ENCODE assay signal across 35 cellular contexts in the genomic region with DNA sequence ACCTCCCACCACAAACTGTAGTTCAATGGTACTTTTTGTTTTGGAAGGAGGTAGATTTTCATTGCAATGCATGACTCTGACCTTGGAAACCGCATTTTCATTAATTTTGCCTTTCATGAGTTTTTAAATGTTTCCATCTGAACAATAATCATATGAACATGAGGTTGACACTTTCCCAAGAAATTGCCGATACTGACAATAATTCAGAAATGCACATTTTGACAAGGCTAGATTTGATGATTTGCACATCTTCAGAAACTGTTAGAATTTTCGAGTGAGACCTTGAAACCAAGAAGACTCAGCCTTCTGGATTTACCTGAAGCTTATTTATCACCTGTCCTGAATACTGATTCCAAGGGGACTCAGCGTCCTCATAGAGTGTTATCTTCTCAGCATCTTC.
"Had no signal": no experiment of that assay in that cellular context is flagged by ENCODE, and none has a peak within 500 bp of the region (broad histone marks: within the 10 kb centered on the region; RNA-seq: fewer than 3 reads in every experiment).

No MANE protein-coding gene starts in this region.

- DNase-seq: MG63, MM.1S, MV-4-11, NCI-H1048, NCI-H1092, NCI-H1092 treated with DMSO at 0.1 percent for 48 hours, NCI-H1105, NCI-H1105 treated with DMSO at 0.1 percent for 48 hours, NCI-H1417, NCI-H1417 treated with DMSO at 0.1 percent for 48 hours, NCI-H1436, NCI-H1436 treated with DMSO at 0.1 percent for 48 hours, NCI-H146, NCI-H1694, NCI-H1694 treated with DMSO at 0.1 percent for 48 hours, NCI-H187, NCI-H187 treated with DMSO at 0.1 percent for 48 hours, NCI-H1930, NCI-H2029, NCI-H2029 treated with DMSO at 0.1 percent for 48 hours, NCI-H2081, NCI-H2081 treated with DMSO at 0.1 percent for 48 hours, NCI-H2107, NCI-H2171, NCI-H2171 treated with DMSO at 0.1 percent for 48 hours, NCI-H2227 treated with DMSO at 0.1 percent for 48 hours, NCI-H226, NCI-H345, NCI-H446, NCI-H446 treated with DMSO at 0.1 percent for 48 hours, NCI-H510A, NCI-H510A treated with DMSO at 0.1 percent for 48 hours, NCI-H524, NCI-H524 treated with DMSO at 0.1 percent for 48 hours, NCI-H526 had no signal

- H3K4me3 ChIP-seq: MG63 had no signal

- H3K27me3 ChIP-seq: MG63 had no signal

- H3K9me3 ChIP-seq: MG63 had no signal

- H3K36me3 ChIP-seq: MG63 had no signal
